Comparison of ENCODE assay signal across 1 cellular context in genomic region chr7:5424689-5425506, GRCh38.
A peak's percentile ranks its signal among the peaks of the same experiment; 100 is the strongest.
TF ChIP-seq lines count a peak whose summit lies in the region.

No MANE protein-coding gene starts in this region.

TF ChIP-seq in HEK293, 187 proteins besides CTCF, POLR2A, EP300 and RAD21 (continued from another document):
- TF ChIP-seq SP3 (tag by site-specific recombination; IDR thresholded peaks at IDR 0.05) (no peak), ZNF830 (tag by site-specific recombination; IDR thresholded peaks at IDR 0.05; ENCODE audit: low read depth) (no peak), ZBTB26 (tag by site-specific recombination; optimal IDR thresholded peaks at IDR 0.05) (peak; percentile 28), ZNF654 (tag by site-specific recombination; IDR thresholded peaks at IDR 0.05; ENCODE audit: low read depth) (no peak), MYNN (tag by site-specific recombination; IDR thresholded peaks at IDR 0.05; ENCODE audit: borderline replicate concordance) (no peak), TSHZ1 (tag by site-specific recombination; IDR thresholded peaks at IDR 0.05; ENCODE audit: borderline replicate concordance) (no peak), ZNF658 (tag by site-specific recombination; IDR thresholded peaks at IDR 0.05) (no peak)
